Comparison of ENCODE assay signal across 9 cellular contexts in genomic region chr12:130879212-130879686, GRCh38. TPM values are rescaled to one million over a fixed set of nuclear protein-coding genes. Genes with fewer than 3 reads are reported as not detected.
DNase-seq lines count a peak whose midpoint lies in the region; ATAC-seq, FAIRE-seq and TF ChIP-seq lines count a peak whose summit lies in the region.
"Had no signal": no experiment of that assay in that cellular context is flagged by ENCODE, and none has a peak within 500 bp of the region (broad histone marks: within the 10 kb centered on the region; RNA-seq: fewer than 3 reads in every experiment).

No MANE protein-coding gene starts in this region.

- peak overlapping the region; percentile 78 for H3K4me3 Mint-ChIP-seq in natural killer cell
- H3K4me3 Mint-ChIP-seq in HFFc6, result no peak overlapping the region

- ATAC-seq in GM21737 (IDR thresholded peaks at IDR 0.05; ENCODE audit: unreplicated experiment) (peak; percentile 56), natural killer cell (peak in 2 of 3 donors; percentile 6 to 28)

- H3K27me3 ChIP-seq in MM.1S (replicated peaks; ENCODE audit: insufficient read depth, low read length), result no peaks in the 10 kb centered on the region

- no peaks in the 10 kb centered on the region for H3K36me3 ChIP-seq in MM.1S (replicated peaks; ENCODE audit: insufficient read depth, low read length)

- no peaks in the 10 kb centered on the region for H4K20me1 ChIP-seq in MM.1S (ENCODE audit: insufficient read depth, low read length)

- peaks cover 25% of the 10 kb centered on the region for H3K36me3 Mint-ChIP-seq in natural killer cell
- H3K36me3 Mint-ChIP-seq in HFFc6 (ENCODE audit: low read depth), result peaks cover 25% of the 10 kb centered on the region

- H3K27ac ChIP-seq in MM.1S (ENCODE audit: low read length), result peak overlapping the region; percentile 96
- H3K27ac ChIP-seq: C4-2B had no signal

- H3K4me1 ChIP-seq in MM.1S (ENCODE audit: low read length), result peaks cover 26% of the 10 kb centered on the region

- H3K9me3 Mint-ChIP-seq in natural killer cell (no peaks in the 10 kb centered on the region), HFFc6 (no peaks in the 10 kb centered on the region)

- peak overlapping the region; percentile 72 for H3K9ac ChIP-seq in MM.1S (ENCODE audit: low read length)

- no peak for TF ChIP-seq POLR2A in H54 (IDR thresholded peaks at IDR 0.05; ENCODE audit: low read depth, low read length)

- H3K27me3 Mint-ChIP-seq in natural killer cell (ENCODE audit: low read depth in 2 of 2) (no peaks in the 10 kb centered on the region), HFFc6 (ENCODE audit: insufficient read depth) (peaks cover 1% of the 10 kb centered on the region; the same call in 1 of the 2 replicates)

- no peaks in the 10 kb centered on the region for H3K9me3 ChIP-seq in MM.1S (replicated peaks; ENCODE audit: insufficient read depth, low read length)

- no peak for FAIRE-seq in H54 (lab: Jason Lieb, UNC)

- peaks cover 11% of the 10 kb centered on the region for H3K79me2 ChIP-seq in MM.1S (ENCODE audit: low read length)

- H2AFZ ChIP-seq in MM.1S (ENCODE audit: low read length), result 0 out of 2 replicates have a peak overlapping the region, but pooled peaks have one; percentile 39

- no peaks in the 10 kb centered on the region for H3K9me2 ChIP-seq in MM.1S (replicated peaks; ENCODE audit: insufficient read depth, low read length)

- H3F3A ChIP-seq in MM.1S (ENCODE audit: insufficient read depth, low read length), result peaks cover 31% of the 10 kb centered on the region

- intact Hi-C loops in natural killer cell (cut with micrococcal nuclease), result no loop called here

- H3K27ac Mint-ChIP-seq in natural killer cell (peak overlapping the region; percentile 70 to 83), HFFc6 (no peak overlapping the region)

- H3K4me1 Mint-ChIP-seq in natural killer cell, result peaks cover 22 to 42% of the 10 kb centered on the region in 2 donors
- H3K4me1 Mint-ChIP-seq in HFFc6 (ENCODE audit: low read depth), result peaks cover 23% of the 10 kb centered on the region

- peak overlapping the region; percentile 71 for H3K4me3 ChIP-seq in MM.1S (ENCODE audit: low read length)

- TF ChIP-seq CTCF in MM.1S (IDR thresholded peaks at IDR 0.05; ENCODE audit: low read length), result no peak
- no peak for TF ChIP-seq CTCF in natural killer cell (IDR thresholded peaks at IDR 0.05)
- no peak for TF ChIP-seq CTCF in HFFc6 (IDR thresholded peaks at IDR 0.05)

- peak overlapping the region; percentile 87 for H3K4me2 ChIP-seq in MM.1S (ENCODE audit: low read depth, low read length)

- DNase-seq in activated CD4-positive, alpha-beta T cell treated with anti-CD3 and anti-CD28 coated beads for 48 hours, result peak; percentile 18
- DNase-seq in activated CD4-positive, alpha-beta T cell treated with anti-CD3 and anti-CD28 coated beads for 4 hours, result no peak
- DNase-seq in MM.1S (peak; percentile 78), natural killer cell (no peak), HFFc6 (no peak), H54 (ENCODE audit: insufficient read length, low spot score) (no peak), NCI-H446 treated with DMSO at 0.1 percent for 48 hours (lab: John Stamatoyannopoulos, UW) (no peak)

RNA-seq across cellular contexts. Expression of gene RAN, which starts 7.4 kb away (rescaled TPM):
- 100 to 1,000 TPM; 244 to 264 (median 247) TPM for total RNA-seq in natural killer cell
- 1,000 to 10,000 TPM; 1,033 to 1,278 (median 1,071) TPM for total RNA-seq in HFFc6 (2021; fragmentation: NEBNext Ultra II Directional; extraction: Animal tissue kit (Norgen Biotek cat#: 25700))

RNA-seq across cellular contexts. Expression of gene STX2, which starts 40.2 kb away (rescaled TPM):
- 10 to 100 TPM in 2 of 3 donors, 1 to 10 TPM in 1; 7.9 to 14.4 (median 14.1) TPM for total RNA-seq in natural killer cell
- total RNA-seq in HFFc6 (2021; fragmentation: NEBNext Ultra II Directional; extraction: Animal tissue kit (Norgen Biotek cat#: 25700)), result 10 to 100 TPM; 31.4 to 39.4 (median 34.5) TPM

Comparison
In these comparisons a context has a peak if more than half of its experiments do, and no peak if none do; other contexts are left out.
1. DNase-seq: peak in activated CD4-positive, alpha-beta T cell treated with anti-CD3 and anti-CD28 coated beads for 48 hours (single experiment) and MM.1S (single experiment); none in activated CD4-positive, alpha-beta T cell treated with anti-CD3 and anti-CD28 coated beads for 4 hours (0 of 2), natural killer cell (single experiment), HFFc6 (single experiment), H54 (single experiment) and NCI-H446 treated with DMSO at 0.1 percent for 48 hours (single experiment).